In the genomic region with DNA sequence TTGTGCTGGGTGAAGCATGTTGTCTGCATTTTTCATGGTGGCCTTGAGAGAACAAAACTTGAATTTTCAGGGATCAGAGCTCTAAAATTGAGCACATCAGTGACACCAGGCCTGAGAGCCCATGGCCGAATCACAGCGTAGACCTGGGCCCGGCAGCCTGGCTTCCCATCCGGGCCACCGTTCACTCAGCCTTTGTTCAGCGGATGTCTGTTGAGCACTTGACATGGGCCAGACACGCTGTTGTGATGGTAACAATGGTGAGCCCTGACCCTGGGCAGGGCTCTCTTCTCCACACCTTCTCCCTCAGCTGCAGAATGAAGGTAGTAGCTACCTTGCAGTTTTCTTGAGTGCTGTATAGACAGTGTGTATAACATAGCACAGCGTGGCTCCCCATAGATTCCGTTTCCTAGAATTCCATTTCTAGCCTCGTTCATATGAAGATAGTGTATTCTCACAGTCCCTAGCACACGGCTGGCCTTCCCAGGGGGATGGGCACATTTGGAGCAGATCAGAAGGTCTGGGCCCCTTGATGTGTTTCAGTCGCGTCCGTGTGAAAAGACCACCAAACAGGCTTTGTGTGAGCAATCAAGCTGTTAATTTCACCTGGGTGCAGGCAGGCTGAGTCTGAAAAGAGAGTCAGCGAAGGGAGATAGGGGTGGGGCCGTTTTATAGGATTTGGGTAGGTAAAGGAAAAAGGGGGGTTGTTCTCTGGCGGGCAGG, we compare ENCODE assay signal across 27 cellular contexts.
DNase-seq lines count a peak whose midpoint lies in the region; FAIRE-seq and TF ChIP-seq lines count a peak whose summit lies in the region.
"Had no signal": no experiment of that assay in that cellular context is flagged by ENCODE, and none has a peak within 500 bp of the region (broad histone marks: within the 10 kb centered on the region; RNA-seq: fewer than 3 reads in every experiment).

No MANE protein-coding gene starts in this region.

- DNase-seq in kidney (peak; percentile 54), NCI-H526 treated with DMSO at 0.1 percent for 48 hours (lab: John Stamatoyannopoulos, UW) (no peak), NCI-H2107 (lab: John Stamatoyannopoulos, UW) (no peak), GM19240 (ENCODE audit: insufficient read length, low spot score) (no peak)
- DNase-seq: activated CD4-positive, alpha-beta T cell treated with anti-CD3 and anti-CD28 coated beads, Interleukin-2, amount 50 U/mL, for 1 hour; anterior cingulate cortex; CD4-positive, alpha-beta memory T cell; central memory CD4-positive, alpha-beta T cell; DMS153; foreskin fibroblast; GDM1; HFFc6; mucosa of descending colon; NCI-H1092 treated with DMSO at 0.1 percent for 48 hours; NCI-H2029 treated with DMSO at 0.1 percent for 48 hours; NCI-H345; psoas muscle; SK-N-SH; small intestine; T-helper 2 cell; testis had no signal

- H3K4me3 ChIP-seq in HUES64 (ENCODE audit: low read length): no peak overlapping the region
- no peak overlapping the region for H3K4me3 ChIP-seq in ectodermal cell (ENCODE audit: insufficient read depth, low read depth, low read length)
- no peak overlapping the region for H3K4me3 ChIP-seq in kidney (ENCODE audit: low read length in 2 of 2)
- H3K4me3 ChIP-seq in stomach smooth muscle (ENCODE audit: low read length in 2 of 2): no peak overlapping the region
- H3K4me3 ChIP-seq: mucosa of descending colon, psoas muscle, testis had no signal

- H3K4me1 ChIP-seq in HUES64 (ENCODE audit: insufficient read depth, low read length): peaks cover 25% of the 10 kb centered on the region
- peaks cover 23% of the 10 kb centered on the region for H3K4me1 ChIP-seq in ectodermal cell (ENCODE audit: control insufficient read depth, insufficient read depth, low read length)
- no peaks in the 10 kb centered on the region for H3K4me1 ChIP-seq in kidney (ENCODE audit: control insufficient read depth in 1 of 2, insufficient read depth in 1 of 2, low read depth in 1 of 2, low read length in 2 of 2)
- H3K4me1 ChIP-seq in stomach smooth muscle (ENCODE audit: control insufficient read depth, insufficient read depth, low read length): peaks cover 3% of the 10 kb centered on the region
- H3K4me1 ChIP-seq: psoas muscle, testis had no signal

- H3K9me3 ChIP-seq in HUES64 (ENCODE audit: insufficient read depth, low read depth, low read length) (no peaks in the 10 kb centered on the region), ectodermal cell (ENCODE audit: control insufficient read depth, low read length) (no peaks in the 10 kb centered on the region), kidney (ENCODE audit: control insufficient read depth in 1 of 2, low read length in 2 of 2) (no peaks in the 10 kb centered on the region), stomach smooth muscle (ENCODE audit: control insufficient read depth in 2 of 2, low read length in 2 of 2) (no peaks in the 10 kb centered on the region)
- H3K9me3 ChIP-seq: mucosa of descending colon, neutrophil, psoas muscle, SK-N-SH, testis had no signal

- H3K27me3 ChIP-seq in HUES64 (ENCODE audit: insufficient read depth, low read length): no peaks in the 10 kb centered on the region
- H3K27me3 ChIP-seq in ectodermal cell (ENCODE audit: control insufficient read depth, insufficient read depth, low read length, poor library complexity, severe bottlenecking): no peaks in the 10 kb centered on the region
- H3K27me3 ChIP-seq in stomach smooth muscle (ENCODE audit: control insufficient read depth in 1 of 2, insufficient read depth in 2 of 2, low read length in 2 of 2): no peaks in the 10 kb centered on the region
- H3K27me3 ChIP-seq: testis had no signal

- intact Hi-C loops in kidney (cut with DNase I): no loop called here

- no peak for TF ChIP-seq CTCF in kidney (IDR thresholded peaks at IDR 0.05; ENCODE audit: borderline replicate concordance, extremely low read depth, insufficient read depth)

- H3K27ac ChIP-seq in HUES64 (ENCODE audit: low read depth, low read length) (peak overlapping the region; percentile 95), ectodermal cell (ENCODE audit: insufficient read depth, low read depth, low read length, poor library complexity, severe bottlenecking) (peak overlapping the region; percentile 38), kidney (ENCODE audit: low read depth in 2 of 2, low read length in 2 of 2) (no peak overlapping the region), stomach smooth muscle (ENCODE audit: low read length) (peak overlapping the region; percentile 31)
- H3K27ac ChIP-seq: epithelial cell of prostate, neutrophil, psoas muscle, testis had no signal

- no peak for FAIRE-seq in kidney (lab: Jason Lieb, UNC)
- FAIRE-seq: HTR-8/SVneo, small intestine had no signal

- peak overlapping the region; percentile 61 for H3K9ac ChIP-seq in HUES64 (ENCODE audit: low read depth, low read length)
- H3K9ac ChIP-seq in kidney (ENCODE audit: low read length in 2 of 2): no peak overlapping the region
- no peak overlapping the region for H3K9ac ChIP-seq in stomach smooth muscle (ENCODE audit: low read length in 2 of 2)
- H3K9ac ChIP-seq: SK-N-SH had no signal

- 31% methylated on average over 15 of the region's 17 CpGs for WGBS in HUES64
- WGBS in ectodermal cell, 2 experiments: 51 to 53% methylated on average over 14 to 15 of the region's 17 CpGs

- H3K36me3 ChIP-seq in HUES64 (ENCODE audit: insufficient read depth, low read length): peaks cover 63% of the 10 kb centered on the region
- H3K36me3 ChIP-seq in ectodermal cell (ENCODE audit: control insufficient read depth, insufficient read depth, low read length): peaks cover 22% of the 10 kb centered on the region
- peaks cover 26 to 70% of the 10 kb centered on the region in 2 donors for H3K36me3 ChIP-seq in kidney (ENCODE audit: control insufficient read depth in 1 of 2, insufficient read depth in 2 of 2, low read length in 2 of 2)
- peaks cover 77 to 82% of the 10 kb centered on the region in 2 donors for H3K36me3 ChIP-seq in stomach smooth muscle (ENCODE audit: control insufficient read depth in 2 of 2, insufficient read depth in 2 of 2, low read length in 2 of 2)
- H3K36me3 ChIP-seq: neutrophil had no signal

Comparison
In these comparisons a context has a peak if more than half of its experiments do, and no peak if none do; other contexts are left out.
1. H3K27ac ChIP-seq: peak in HUES64 (single experiment), ectodermal cell (single experiment) and stomach smooth muscle (single experiment); none in kidney (0 of 2).